ENCODE assay signal across 1 cellular context in the genomic region with DNA sequence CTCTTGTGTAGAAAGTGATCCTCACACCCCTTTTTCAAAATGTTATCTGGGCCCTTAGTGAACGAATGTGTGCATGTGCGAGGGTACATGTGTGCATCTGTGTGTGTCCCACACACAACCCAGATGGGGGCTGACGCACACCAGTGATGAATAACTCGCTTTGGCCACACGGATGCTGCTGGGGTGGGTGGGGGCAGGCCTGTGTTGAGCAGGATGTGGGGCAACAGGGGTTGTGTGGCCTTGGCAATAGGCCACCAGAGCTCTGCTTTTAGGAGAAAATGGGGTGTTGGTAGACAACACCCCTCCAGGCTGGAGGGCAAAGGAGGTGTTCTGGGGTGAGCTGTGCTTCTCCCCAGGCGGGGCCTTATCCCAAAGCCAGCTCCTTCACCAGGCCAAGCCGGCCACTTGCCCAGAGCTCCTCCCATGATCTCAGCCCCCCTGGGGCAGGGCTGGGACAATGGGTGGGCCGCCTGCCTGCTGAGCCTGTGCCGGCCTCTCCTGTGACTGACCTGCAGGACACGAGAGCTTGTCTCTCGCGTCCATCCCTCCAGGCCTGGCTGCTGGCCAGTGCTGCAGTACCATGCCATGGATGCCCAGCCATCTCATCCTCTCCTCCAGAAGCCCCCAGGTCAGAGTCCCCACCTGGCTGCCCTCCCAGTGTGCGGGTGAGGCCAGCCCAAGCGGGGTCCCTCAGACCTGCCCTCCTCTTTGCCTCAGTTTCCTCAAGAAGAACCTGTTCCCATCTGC.
TF ChIP-seq lines count a peak whose summit lies in the region.

No MANE protein-coding gene starts in this region.

TF ChIP-seq in K562, 482 proteins besides CTCF, POLR2A, EP300 and RAD21:
- TF ChIP-seq, protein P1, sequence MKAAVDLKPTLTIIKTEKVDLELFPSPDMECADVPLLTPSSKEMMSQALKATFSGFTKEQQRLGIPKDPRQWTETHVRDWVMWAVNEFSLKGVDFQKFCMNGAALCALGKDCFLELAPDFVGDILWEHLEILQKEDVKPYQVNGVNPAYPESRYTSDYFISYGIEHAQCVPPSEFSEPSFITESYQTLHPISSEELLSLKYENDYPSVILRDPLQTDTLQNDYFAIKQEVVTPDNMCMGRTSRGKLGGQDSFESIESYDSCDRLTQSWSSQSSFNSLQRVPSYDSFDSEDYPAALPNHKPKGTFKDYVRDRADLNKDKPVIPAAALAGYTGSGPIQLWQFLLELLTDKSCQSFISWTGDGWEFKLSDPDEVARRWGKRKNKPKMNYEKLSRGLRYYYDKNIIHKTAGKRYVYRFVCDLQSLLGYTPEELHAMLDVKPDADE (conservative IDR thresholded peaks at IDR 0.05; ENCODE audit: control insufficient read depth, low read depth, low read length): 0 out of 2 replicates have a peak, but pooled peaks have one; percentile 20
- TF ChIP-seq RBFOX2 (IDR thresholded peaks at IDR 0.05; ENCODE audit: low read depth, low read length) (peak; percentile 13; the same call in 1 of the 2 replicates), SP2 (IDR thresholded peaks at IDR 0.05; ENCODE audit: extremely low read depth, low read depth, low read length, poor library complexity, severe bottlenecking) (no peak)
TF ChIP-seq in K562: peak in this region for 2.
